ENCODE assay signal across 27 cellular contexts in the genomic region with DNA sequence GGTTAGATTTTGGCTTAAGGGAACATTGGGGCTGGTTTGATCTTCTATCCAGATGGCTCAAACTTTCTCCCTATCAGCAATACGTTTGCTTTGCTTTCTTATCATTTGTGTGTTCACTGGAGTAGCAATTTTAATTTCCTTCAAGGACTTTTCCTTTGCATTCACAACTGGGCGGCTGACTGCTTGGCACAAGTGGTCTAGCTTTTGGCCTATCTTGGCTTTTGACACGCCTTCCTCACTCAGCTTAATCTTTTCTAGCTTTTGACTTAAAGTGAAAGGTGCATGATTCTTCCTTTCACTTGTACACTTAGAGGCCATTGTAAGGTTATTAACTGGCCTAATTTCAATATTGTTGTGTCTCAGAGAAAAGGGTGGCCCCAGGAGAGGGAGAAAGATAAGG.
"Had no signal": no experiment of that assay in that cellular context is flagged by ENCODE, and none has a peak within 500 bp of the region (broad histone marks: within the 10 kb centered on the region; RNA-seq: fewer than 3 reads in every experiment).

No MANE protein-coding gene starts in this region.

- H3K4me1 ChIP-seq: ascending aorta had no signal

- H3K27ac ChIP-seq: adrenal gland, ascending aorta, epithelial cell of prostate, neutrophil, ovary, suprapubic skin, vagina had no signal

- H3K4me3 Mint-ChIP-seq: activated B cell treated with CpG ODN at 0.5 μM for 24 hours; activated CD4-positive, alpha-beta T cell treated with anti-CD3 and anti-CD28 coated beads for 36 hours; activated naive CD8-positive, alpha-beta T cell; activated T-cell treated with anti-CD3 and anti-CD28 coated beads, Interleukin-2, amount 50 U/mL, for 4 hours; central memory CD8-positive, alpha-beta T cell; naive thymus-derived CD4-positive, alpha-beta T cell; stimulated activated naive CD8-positive, alpha-beta T cell treated with anti-CD3 and anti-CD28 coated beads, Interleukin-15, Interleukin-2, amounts not matched to agents 100 ng/mL and 50 ng/mL, for 24 hours; T-helper 1 cell treated with Interleukin-12 subunit alpha and Interleukin-12 subunit beta and Interleukin-4 antibody, amounts not matched to agents 30 μg/mL and 1 μg/mL, for 36 hours; type B pancreatic cell had no signal

- H3K27me3 ChIP-seq: adrenal gland, ascending aorta, dorsolateral prefrontal cortex, heart right ventricle, neutrophil, ovary, suprapubic skin, vagina had no signal

- H3K36me3 ChIP-seq: adrenal gland, ascending aorta, heart right ventricle, neutrophil, ovary, suprapubic skin, vagina had no signal

- H3K9me3 Mint-ChIP-seq: activated B cell treated with CpG ODN at 0.5 μM for 24 hours; activated T-cell treated with anti-CD3 and anti-CD28 coated beads, Interleukin-2, amount 50 U/mL, for 4 hours; activated T-helper 2 cell treated with anti-CD3 and anti-CD28 coated beads, Interferon-gamma antibody, Interleukin-2, Interleukin-4, amounts not matched to agents 10 μg/mL and 5 μg/mL and 100 μg/mL, durations not matched to agents 14 hours and 24 hours and 36 hours; central memory CD8-positive, alpha-beta T cell; stimulated activated naive CD8-positive, alpha-beta T cell treated with anti-CD3 and anti-CD28 coated beads, Interleukin-15, Interleukin-2, amounts not matched to agents 100 ng/mL and 50 ng/mL, for 24 hours; T-helper 1 cell treated with Interleukin-12 subunit alpha and Interleukin-12 subunit beta and Interleukin-4 antibody, amounts not matched to agents 30 μg/mL and 1 μg/mL, for 36 hours had no signal

- H3K4me1 Mint-ChIP-seq: activated B cell treated with CpG ODN at 0.5 μM for 24 hours; activated CD4-positive, alpha-beta T cell treated with anti-CD3 and anti-CD28 coated beads for 36 hours had no signal

- H3K4me3 ChIP-seq: adrenal gland, ascending aorta, dorsolateral prefrontal cortex, heart right ventricle, lung, ovary, suprapubic skin, vagina had no signal

- H3K27ac Mint-ChIP-seq: activated B cell treated with CpG ODN at 0.5 μM for 24 hours; activated CD4-positive, alpha-beta T cell treated with anti-CD3 and anti-CD28 coated beads for 36 hours; activated naive CD8-positive, alpha-beta T cell; activated T-helper 2 cell treated with anti-CD3 and anti-CD28 coated beads, Interferon-gamma antibody, Interleukin-2, Interleukin-4, amounts not matched to agents 10 μg/mL and 5 μg/mL and 100 μg/mL, durations not matched to agents 14 hours and 24 hours and 36 hours; stimulated activated naive CD8-positive, alpha-beta T cell treated with anti-CD3 and anti-CD28 coated beads, Interleukin-15, Interleukin-2, amounts not matched to agents 100 ng/mL and 50 ng/mL, for 24 hours; T-helper 1 cell treated with Interleukin-12 subunit alpha and Interleukin-12 subunit beta and Interleukin-4 antibody, amounts not matched to agents 30 μg/mL and 1 μg/mL, for 36 hours; type B pancreatic cell had no signal

- H3K36me3 Mint-ChIP-seq: activated naive CD8-positive, alpha-beta T cell; naive thymus-derived CD4-positive, alpha-beta T cell; type B pancreatic cell had no signal

- H3K9me3 ChIP-seq: adrenal gland, ascending aorta, neutrophil, ovary, suprapubic skin, vagina had no signal

- H3K27me3 Mint-ChIP-seq: activated B cell treated with CpG ODN at 0.5 μM for 24 hours; activated naive CD8-positive, alpha-beta T cell; central memory CD8-positive, alpha-beta T cell; type B pancreatic cell had no signal

- DNase-seq: activated B cell treated with CpG ODN at 0.5 μM for 24 hours; activated CD4-positive, alpha-beta T cell treated with anti-CD3 and anti-CD28 coated beads for 36 hours; activated CD4-positive, alpha-beta T cell treated with anti-CD3 and anti-CD28 coated beads, Interleukin-2, amount 50 U/mL, for 4 hours; activated CD8-positive, alpha-beta memory T cell treated with anti-CD3 and anti-CD28 coated beads for 24 hours; activated CD8-positive, alpha-beta memory T cell treated with anti-CD3 and anti-CD28 coated beads, Interleukin-2, amount 50 U/mL, for 4 hours; activated naive CD4-positive, alpha-beta T cell; activated T-cell treated with anti-CD3 and anti-CD28 coated beads, Interleukin-2, amount 50 U/mL, for 4 hours; adrenal gland; dorsolateral prefrontal cortex; heart right ventricle; kidney; naive thymus-derived CD4-positive, alpha-beta T cell; ovary; right cardiac atrium; stimulated activated CD4-positive, alpha-beta T cell treated with anti-CD3 and anti-CD28 coated beads, Interleukin-1b, Interleukin-23, amount 100 ng/mL, for 48 hours had no signal
